In genomic region chr1:205719015-205719414, GRCh38 we compare ENCODE assay signal across 24 cellular contexts.
"Had no signal": no experiment of that assay in that cellular context is flagged by ENCODE, and none has a peak within 500 bp of the region (broad histone marks: within the 10 kb centered on the region; RNA-seq: fewer than 3 reads in every experiment).

No MANE protein-coding gene starts in this region.

- H3K4me1 Mint-ChIP-seq: stimulated activated memory B cell treated with anti-CD40 and anti-IgM and Interleukin-4, amounts not matched to agents 10 μg/mL and 1 μg/mL and 100 μg/mL, for 72 hours had no signal

- DNase-seq: activated CD8-positive, alpha-beta memory T cell treated with anti-CD3 and anti-CD28 coated beads, Interleukin-2, amount 50 U/mL, for 48 hours; activated naive CD4-positive, alpha-beta T cell; activated naive CD8-positive, alpha-beta T cell treated with anti-CD3 and anti-CD28 coated beads, Interleukin-2, amount 10 ng/mL, durations not matched to agents 7 days and 5 days; amygdala; caudate nucleus; effector CD4-positive, alpha-beta T cell; foreskin keratinocyte; heart right ventricle; naive thymus-derived CD4-positive, alpha-beta T cell; occipital lobe; psoas muscle; sigmoid colon; small intestine; stimulated activated CD4-positive, alpha-beta T cell treated with anti-CD3 and anti-CD28 coated beads, Interleukin-4, amount 100 ng/mL, for 24 hours; stimulated activated naive CD8-positive, alpha-beta T cell treated with anti-CD3 and anti-CD28 coated beads, Interleukin-15, amount 100 ng/mL, for 72 hours; substantia nigra; T-helper 9 cell; uterus; WERI-Rb-1 had no signal

- H3K27me3 Mint-ChIP-seq: activated naive CD8-positive, alpha-beta T cell treated with anti-CD3 and anti-CD28 coated beads, Interleukin-2, amount 10 ng/mL, durations not matched to agents 7 days and 5 days; dendritic cell treated with granulocyte-macrophage colony-stimulating factor and Interleukin-4, amounts not matched to agents 40 ng/mL and 50 ng/mL, for 4 days; naive thymus-derived CD4-positive, alpha-beta T cell; stimulated activated memory B cell treated with anti-CD40 and anti-IgM and Interleukin-4, amounts not matched to agents 10 μg/mL and 1 μg/mL and 100 μg/mL, for 72 hours; stimulated activated naive CD8-positive, alpha-beta T cell treated with anti-CD3 and anti-CD28 coated beads, Interleukin-15, amount 100 ng/mL, for 72 hours; type B pancreatic cell had no signal

- H3K4me3 Mint-ChIP-seq: activated naive CD8-positive, alpha-beta T cell treated with anti-CD3 and anti-CD28 coated beads, Interleukin-2, amount 10 ng/mL, durations not matched to agents 7 days and 5 days; dendritic cell treated with granulocyte-macrophage colony-stimulating factor and Interleukin-4, amounts not matched to agents 40 ng/mL and 50 ng/mL, for 4 days; mesothelial cell of epicardium; neural progenitor cell; stimulated activated memory B cell treated with anti-CD40 and anti-IgM and Interleukin-4, amounts not matched to agents 10 μg/mL and 1 μg/mL and 100 μg/mL, for 72 hours; type B pancreatic cell had no signal

- H3K27ac Mint-ChIP-seq: activated naive CD8-positive, alpha-beta T cell treated with anti-CD3 and anti-CD28 coated beads, Interleukin-2, amount 10 ng/mL, durations not matched to agents 7 days and 5 days; dendritic cell treated with granulocyte-macrophage colony-stimulating factor and Interleukin-4, amounts not matched to agents 40 ng/mL and 50 ng/mL, for 4 days; mesothelial cell of epicardium; neural progenitor cell; stimulated activated memory B cell treated with anti-CD40 and anti-IgM and Interleukin-4, amounts not matched to agents 10 μg/mL and 1 μg/mL and 100 μg/mL, for 72 hours; type B pancreatic cell had no signal

- H3K9me3 Mint-ChIP-seq: activated naive CD8-positive, alpha-beta T cell treated with anti-CD3 and anti-CD28 coated beads, Interleukin-2, amount 10 ng/mL, durations not matched to agents 7 days and 5 days; dendritic cell treated with granulocyte-macrophage colony-stimulating factor and Interleukin-4, amounts not matched to agents 40 ng/mL and 50 ng/mL, for 4 days; mesothelial cell of epicardium; neural progenitor cell; stimulated activated memory B cell treated with anti-CD40 and anti-IgM and Interleukin-4, amounts not matched to agents 10 μg/mL and 1 μg/mL and 100 μg/mL, for 72 hours; stimulated activated naive CD8-positive, alpha-beta T cell treated with anti-CD3 and anti-CD28 coated beads, Interleukin-15, amount 100 ng/mL, for 72 hours; type B pancreatic cell had no signal

- ATAC-seq: foreskin keratinocyte; heart right ventricle; naive thymus-derived CD4-positive, alpha-beta T cell; psoas muscle; stimulated activated memory B cell treated with anti-CD40 and anti-IgM and Interleukin-4, amounts not matched to agents 10 μg/mL and 1 μg/mL and 100 μg/mL, for 72 hours had no signal
